ENCODE assay signal across 15 cellular contexts in genomic region chr7:117271566-117271965, GRCh38. TPM values are rescaled to one million over a fixed set of nuclear protein-coding genes. Genes with fewer than 3 reads are reported as not detected.
DNase-seq lines count a peak whose midpoint lies in the region; ATAC-seq and TF ChIP-seq lines count a peak whose summit lies in the region.
"Had no signal": no experiment of that assay in that cellular context is flagged by ENCODE, and none has a peak within 500 bp of the region (broad histone marks: within the 10 kb centered on the region; RNA-seq: fewer than 3 reads in every experiment).

No MANE protein-coding gene starts in this region.

- H3K36me3 ChIP-seq in PC-3 (ENCODE audit: low read depth, low read length) (no peaks in the 10 kb centered on the region), breast epithelium (no peaks in the 10 kb centered on the region), upper lobe of left lung (no peaks in the 10 kb centered on the region), PC-9 (ENCODE audit: low read depth) (no peaks in the 10 kb centered on the region)

- TF ChIP-seq CTCF in AG10803 (conservative IDR thresholded peaks at IDR 0.05; ENCODE audit: low read length) (no peak), PC-3 (conservative IDR thresholded peaks at IDR 0.05; ENCODE audit: low read depth, low read length) (no peak), breast epithelium (IDR thresholded peaks at IDR 0.05) (no peak), fibroblast of villous mesenchyme (IDR thresholded peaks at IDR 0.05; ENCODE audit: insufficient read depth, low read depth, low read length) (no peak), upper lobe of left lung (IDR thresholded peaks at IDR 0.05) (no peak), PC-9 (conservative IDR thresholded peaks at IDR 0.05) (no peak)

- intact Hi-C loops in PC-3 (cut with micrococcal nuclease) (loop anchor here (2.0 kb wide), 1 partner anchor 53 kb away; no protein-coding TSS in a partner anchor), breast epithelium (cut with DNase I; ENCODE audit: low total_unique reads) (no loop called here), PC-9 (cut with micrococcal nuclease; ENCODE audit: unreplicated experiment) (no loop called here)

- H3K27me3 ChIP-seq in PC-3 (ENCODE audit: low read length) (no peaks in the 10 kb centered on the region), breast epithelium (no peaks in the 10 kb centered on the region), upper lobe of left lung (no peaks in the 10 kb centered on the region), PC-9 (ENCODE audit: insufficient read depth, low read depth) (no peaks in the 10 kb centered on the region)

- H3K9ac ChIP-seq in PC-3 (ENCODE audit: low read length): peak overlapping the region; percentile 89; the same call in 1 of the 2 replicates

- H3F3A ChIP-seq in PC-3 (ENCODE audit: low read length, unreplicated experiment) (peaks cover 4% of the 10 kb centered on the region), PC-9 (ENCODE audit: insufficient read depth, low read depth) (no peaks in the 10 kb centered on the region)

- no peak for TF ChIP-seq EP300 in upper lobe of left lung (IDR thresholded peaks at IDR 0.05)

- WGBS in upper lobe of left lung, 2 donors: 89 to 98% methylated on average over 3 of the region's 3 CpGs

- no peak overlapping the region for H3K4me3 ChIP-seq in AG10803 (ENCODE audit: low read length)
- no peak overlapping the region for H3K4me3 ChIP-seq in PC-3 (ENCODE audit: low read length)
- H3K4me3 ChIP-seq in breast epithelium: no peak overlapping the region
- H3K4me3 ChIP-seq in fibroblast of villous mesenchyme (ENCODE audit: low read depth, low read length): no peak overlapping the region
- no peak overlapping the region for H3K4me3 ChIP-seq in upper lobe of left lung
- H3K4me3 ChIP-seq in PC-9: no peak overlapping the region
- H3K4me3 ChIP-seq: GM23338 had no signal

- H3K9me3 ChIP-seq in PC-3 (ENCODE audit: low read length) (no peaks in the 10 kb centered on the region), breast epithelium (no peaks in the 10 kb centered on the region), upper lobe of left lung (no peaks in the 10 kb centered on the region), PC-9 (ENCODE audit: insufficient read depth, low read depth) (peaks cover 3% of the 10 kb centered on the region; the same call in 1 of the 2 replicates)

- H4K20me1 ChIP-seq in PC-3 (ENCODE audit: low read length): no peaks in the 10 kb centered on the region
- H4K20me1 ChIP-seq in PC-9 (ENCODE audit: insufficient read depth): no peaks in the 10 kb centered on the region

- H2AFZ ChIP-seq in PC-3 (ENCODE audit: low read length): no peak overlapping the region
- no peak overlapping the region for H2AFZ ChIP-seq in PC-9
- H2AFZ ChIP-seq: GM23338 had no signal

- H3K27ac ChIP-seq in PC-3 (ENCODE audit: low read length) (peak overlapping the region; percentile 98), breast epithelium (peak overlapping the region; percentile 8 to 56), upper lobe of left lung (no peak overlapping the region), PC-9 (no peak overlapping the region)

- H3K4me2 ChIP-seq in PC-3 (ENCODE audit: low read length): no peak overlapping the region
- H3K4me2 ChIP-seq in PC-9: no peak overlapping the region
- H3K4me2 ChIP-seq: GM23338 had no signal

- DNase-seq in AG10803 (ENCODE audit: low read depth) (peak; percentile 60), PC-3 (no peak), breast epithelium (ENCODE audit: low spot score in 2 of 2) (no peak), fibroblast of villous mesenchyme (ENCODE audit: low read depth) (peak; percentile 76), upper lobe of left lung (no peak), PC-9 (no peak)
- DNase-seq: CD8-positive, alpha-beta T cell; COR-L47; DMS153; DMS79 treated with DMSO at 0.1 percent for 48 hours; EL; H7 had no signal

- H3K4me1 ChIP-seq in PC-3 (ENCODE audit: insufficient read depth, low read length) (peaks cover 26% of the 10 kb centered on the region), breast epithelium (no peaks in the 10 kb centered on the region), upper lobe of left lung (no peaks in the 10 kb centered on the region), PC-9 (replicated peaks; ENCODE audit: insufficient read depth) (no peaks in the 10 kb centered on the region)

- POLR2A ChIA-PET in PC-3 (lab: Charles Lee; ENCODE audit: unreplicated experiment): no interaction called here
- POLR2A ChIA-PET in PC-9 (lab: Charles Lee; ENCODE audit: unreplicated experiment): no interaction called here

- ATAC-seq in PC-3 (no peak), upper lobe of left lung (ENCODE audit: low FRiP score in 2 of 2) (no peak), HG03280 (IDR thresholded peaks at IDR 0.05; ENCODE audit: unreplicated experiment) (no peak)
- ATAC-seq: CD8-positive, alpha-beta T cell; GM23338 had no signal

- CTCF ChIA-PET in PC-3 (lab: Charles Lee) (no interaction called here), PC-9 (lab: Charles Lee) (no interaction called here)

- BruUV-seq in PC-3 (replicated peaks; lab: Mats Ljungman, UMichigan) (no TSS peak), PC-9 (replicated peaks; lab: Mats Ljungman, UMichigan) (no TSS peak)

- H3K79me2 ChIP-seq in PC-3 (ENCODE audit: low read length) (no peaks in the 10 kb centered on the region), PC-9 (ENCODE audit: low read depth) (no peaks in the 10 kb centered on the region)

- TF ChIP-seq POLR2A in breast epithelium (IDR thresholded peaks at IDR 0.05): no peak
- no peak for TF ChIP-seq POLR2A in upper lobe of left lung (IDR thresholded peaks at IDR 0.05)

- H3K9me2 ChIP-seq in PC-3 (replicated peaks; ENCODE audit: low read length): no peaks in the 10 kb centered on the region
- no peaks in the 10 kb centered on the region for H3K9me2 ChIP-seq in PC-9 (ENCODE audit: insufficient read depth)

RNA-seq across cellular contexts. Expression of gene WNT2, which starts 51.3 kb away (rescaled TPM):
- total RNA-seq in PC-3 (2014; rRNA removed) (not detected in 2 replicates), breast epithelium (1 to 10 TPM; 1.5 to 2.4 (median 2.0) TPM), fibroblast of villous mesenchyme (56.1 and 140 TPM in 2 replicates), upper lobe of left lung (10 to 100 TPM in 2 of 6 donors, 1 to 10 TPM in 4; 1.0 to 13.9 (median 7.1) TPM), PC-9 (2021) (not detected in 2 replicates)
- total RNA-seq: CD8-positive, alpha-beta T cell; GM23338; H7; HT1080 had no signal

Comparison
In these comparisons a context has a peak if more than half of its experiments do, and no peak if none do; other contexts are left out.
1. DNase-seq: peak in AG10803 (single experiment) and fibroblast of villous mesenchyme (single experiment); none in PC-3 (single experiment), breast epithelium (0 of 2), upper lobe of left lung (0 of 2) and PC-9 (0 of 2).
2. H3K27ac ChIP-seq: peak in PC-3 (single experiment) and breast epithelium (2 of 2); none in upper lobe of left lung (0 of 4) and PC-9 (single experiment).